1 cellular context compared by ENCODE assay signal in genomic region chr3:119795849-119796248, GRCh38.
TF ChIP-seq lines count a peak whose summit lies in the region.

No MANE protein-coding gene starts in this region.

TF ChIP-seq in HepG2, 621 proteins besides CTCF, POLR2A, EP300 and RAD21 (continued from another document and continues in another):
- TF ChIP-seq ZNF710 (CRISPR knock-in tag; IDR thresholded peaks at IDR 0.05; ENCODE audit: borderline replicate concordance) = peak; percentile 71; the same call in 1 of the 2 replicates
- TF ChIP-seq TEAD2 (CRISPR knock-in tag; IDR thresholded peaks at IDR 0.05) = no peak
- TF ChIP-seq MLX (CRISPR knock-in tag; IDR thresholded peaks at IDR 0.05) = no peak
- TF ChIP-seq FOXA1 (IDR thresholded peaks at IDR 0.05) = no peak
- TF ChIP-seq FOXA1 (CRISPR knock-in tag; IDR thresholded peaks at IDR 0.05) = peak; percentile 32; the same call in 1 of the 2 replicates
- peak; percentile 9; the same call in 1 of the 2 replicates for TF ChIP-seq SAP130 (CRISPR knock-in tag; IDR thresholded peaks at IDR 0.05; ENCODE audit: low read depth)
- TF ChIP-seq HOXA3 (CRISPR knock-in tag; IDR thresholded peaks at IDR 0.05) = peak; percentile 22; the same call in 1 of the 2 replicates
- TF ChIP-seq SP5 (CRISPR knock-in tag; IDR thresholded peaks at IDR 0.05; ENCODE audit: borderline replicate concordance, low read depth) = peak; percentile 51; the same call in 1 of the 2 replicates
- TF ChIP-seq KDM5A (IDR thresholded peaks at IDR 0.05; ENCODE audit: borderline replicate concordance, low read length) = no peak
- TF ChIP-seq REL (CRISPR knock-in tag; conservative IDR thresholded peaks at IDR 0.05) = no peak
- no peak for TF ChIP-seq TCF7L2 (IDR thresholded peaks at IDR 0.05; ENCODE audit: low read depth, low read length)
- TF ChIP-seq, protein P1, sequence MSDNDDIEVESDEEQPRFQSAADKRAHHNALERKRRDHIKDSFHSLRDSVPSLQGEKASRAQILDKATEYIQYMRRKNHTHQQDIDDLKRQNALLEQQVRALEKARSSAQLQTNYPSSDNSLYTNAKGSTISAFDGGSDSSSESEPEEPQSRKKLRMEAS (IDR thresholded peaks at IDR 0.05) = 0 out of 2 replicates have a peak, but pooled peaks have one; percentile 14
- TF ChIP-seq ZNF18 (CRISPR knock-in tag; IDR thresholded peaks at IDR 0.05; ENCODE audit: insufficient replicate concordance) = no peak
- no peak for TF ChIP-seq ZNF543 (CRISPR knock-in tag; IDR thresholded peaks at IDR 0.05)
- TF ChIP-seq ZNF687 (CRISPR knock-in tag; IDR thresholded peaks at IDR 0.05) = no peak
- TF ChIP-seq FOXO1 (CRISPR knock-in tag; IDR thresholded peaks at IDR 0.05) = peak; percentile 25; the same call in 1 of the 2 replicates
- no peak for TF ChIP-seq NR2F6 (IDR thresholded peaks at IDR 0.05)
- no peak for TF ChIP-seq NR2F6 (CRISPR knock-in tag; IDR thresholded peaks at IDR 0.05)
- no peak for TF ChIP-seq PAX8 (CRISPR knock-in tag; IDR thresholded peaks at IDR 0.05; ENCODE audit: borderline replicate concordance)
- TF ChIP-seq ZNF205 (CRISPR knock-in tag; IDR thresholded peaks at IDR 0.05) = 0 out of 2 replicates have a peak, but pooled peaks have one; percentile 35
- TF ChIP-seq HNF4A (CRISPR knock-in tag; IDR thresholded peaks at IDR 0.05) = peak; percentile 95
- peak; percentile 15; the same call in 1 of the 2 replicates for TF ChIP-seq CREM (IDR thresholded peaks at IDR 0.05)
- no peak for TF ChIP-seq CREM (CRISPR knock-in tag; IDR thresholded peaks at IDR 0.05)
- TF ChIP-seq ZNF44 (CRISPR knock-in tag; IDR thresholded peaks at IDR 0.05) = no peak
- no peak for TF ChIP-seq ZZZ3 (CRISPR knock-in tag; IDR thresholded peaks at IDR 0.05; ENCODE audit: borderline replicate concordance)
- TF ChIP-seq ZNF878 (CRISPR knock-in tag; IDR thresholded peaks at IDR 0.05) = no peak
- peak; percentile 39; the same call in 1 of the 2 replicates for TF ChIP-seq NCOA2 (CRISPR knock-in tag; IDR thresholded peaks at IDR 0.05)
- TF ChIP-seq SOX13 (IDR thresholded peaks at IDR 0.05) = 0 out of 2 replicates have a peak, but pooled peaks have one; percentile 6
- peak in 1 of 2 experiments; percentile 72; a peak in 2 of 4 replicates for TF ChIP-seq SOX13 (CRISPR knock-in tag; conservative IDR thresholded peaks at IDR 0.05 in 1 of 2, IDR thresholded peaks at IDR 0.05 in 1 of 2)
- no peak for TF ChIP-seq FOXP1 (IDR thresholded peaks at IDR 0.05)
- peak; percentile 59; the same call in 1 of the 2 replicates for TF ChIP-seq FOXP1 (CRISPR knock-in tag; IDR thresholded peaks at IDR 0.05)
- no peak for TF ChIP-seq ZNF251 (CRISPR knock-in tag; IDR thresholded peaks at IDR 0.05)
- no peak for TF ChIP-seq KLF6 (CRISPR knock-in tag; IDR thresholded peaks at IDR 0.05)
- TF ChIP-seq TBP (CRISPR knock-in tag; IDR thresholded peaks at IDR 0.05) = no peak
- no peak for TF ChIP-seq ZBTB38 (CRISPR knock-in tag; IDR thresholded peaks at IDR 0.05)
- TF ChIP-seq CHD4 (IDR thresholded peaks at IDR 0.05; ENCODE audit: borderline replicate concordance, low read length) = 0 out of 2 replicates have a peak, but pooled peaks have one; percentile 17
- TF ChIP-seq ATM (IDR thresholded peaks at IDR 0.05; ENCODE audit: borderline replicate concordance) = no peak
- peak; percentile 52; the same call in 1 of the 2 replicates for TF ChIP-seq FOXP4 (CRISPR knock-in tag; IDR thresholded peaks at IDR 0.05)
- no peak for TF ChIP-seq SOX6 (IDR thresholded peaks at IDR 0.05)
- TF ChIP-seq SOX6 (CRISPR knock-in tag; IDR thresholded peaks at IDR 0.05) = peak; percentile 55
- 0 out of 2 replicates have a peak, but pooled peaks have one; percentile 18 for TF ChIP-seq PITX1 (CRISPR knock-in tag; IDR thresholded peaks at IDR 0.05)
- 0 out of 2 replicates have a peak, but pooled peaks have one; percentile 23 for TF ChIP-seq MEF2D (CRISPR knock-in tag; IDR thresholded peaks at IDR 0.05)
- peak; percentile 20; the same call in 1 of the 2 replicates for TF ChIP-seq TBX2 (CRISPR knock-in tag; IDR thresholded peaks at IDR 0.05; ENCODE audit: borderline replicate concordance)
- no peak for TF ChIP-seq HOXD1 (CRISPR knock-in tag; IDR thresholded peaks at IDR 0.05)
- peak; percentile 53; the same call in 1 of the 2 replicates for TF ChIP-seq KDM6A (CRISPR knock-in tag; IDR thresholded peaks at IDR 0.05; ENCODE audit: low read depth)
- TF ChIP-seq ZNF264 (CRISPR knock-in tag; IDR thresholded peaks at IDR 0.05) = 0 out of 2 replicates have a peak, but pooled peaks have one; percentile 44
- peak; percentile 67 for TF ChIP-seq GATAD2A (CRISPR knock-in tag; IDR thresholded peaks at IDR 0.05)
- TF ChIP-seq HMG20A (CRISPR knock-in tag; IDR thresholded peaks at IDR 0.05; ENCODE audit: borderline replicate concordance) = peak; percentile 50
- no peak for TF ChIP-seq ONECUT2 (CRISPR knock-in tag; IDR thresholded peaks at IDR 0.05)
- TF ChIP-seq MIER3 (CRISPR knock-in tag; IDR thresholded peaks at IDR 0.05; ENCODE audit: borderline replicate concordance) = peak; percentile 6; the same call in 1 of the 2 replicates
- peak; percentile 58; the same call in 1 of the 2 replicates for TF ChIP-seq NCOR1 (IDR thresholded peaks at IDR 0.05; ENCODE audit: borderline replicate concordance, low read length)
- TF ChIP-seq ZFP36L2 (CRISPR knock-in tag; IDR thresholded peaks at IDR 0.05) = no peak
- TF ChIP-seq TCF7 (IDR thresholded peaks at IDR 0.05; ENCODE audit: low read depth) = no peak
- peak; percentile 33; the same call in 1 of the 2 replicates for TF ChIP-seq HDAC1 (CRISPR knock-in tag; IDR thresholded peaks at IDR 0.05)
- TF ChIP-seq HNF4G (IDR thresholded peaks at IDR 0.05; ENCODE audit: borderline replicate concordance, low read depth, low read length) = peak; percentile 94
- TF ChIP-seq HNF4G (CRISPR knock-in tag; IDR thresholded peaks at IDR 0.05; ENCODE audit: borderline replicate concordance, low read depth) = no peak
- TF ChIP-seq, protein P2, sequence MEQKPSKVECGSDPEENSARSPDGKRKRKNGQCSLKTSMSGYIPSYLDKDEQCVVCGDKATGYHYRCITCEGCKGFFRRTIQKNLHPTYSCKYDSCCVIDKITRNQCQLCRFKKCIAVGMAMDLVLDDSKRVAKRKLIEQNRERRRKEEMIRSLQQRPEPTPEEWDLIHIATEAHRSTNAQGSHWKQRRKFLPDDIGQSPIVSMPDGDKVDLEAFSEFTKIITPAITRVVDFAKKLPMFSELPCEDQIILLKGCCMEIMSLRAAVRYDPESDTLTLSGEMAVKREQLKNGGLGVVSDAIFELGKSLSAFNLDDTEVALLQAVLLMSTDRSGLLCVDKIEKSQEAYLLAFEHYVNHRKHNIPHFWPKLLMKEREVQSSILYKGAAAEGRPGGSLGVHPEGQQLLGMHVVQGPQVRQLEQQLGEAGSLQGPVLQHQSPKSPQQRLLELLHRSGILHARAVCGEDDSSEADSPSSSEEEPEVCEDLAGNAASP (CRISPR knock-in tag; IDR thresholded peaks at IDR 0.05; ENCODE audit: borderline replicate concordance) = 0 out of 2 replicates have a peak, but pooled peaks have one; percentile 11
- TF ChIP-seq NONO (IDR thresholded peaks at IDR 0.05) = no peak
- TF ChIP-seq NONO (CRISPR knock-in tag; conservative IDR thresholded peaks at IDR 0.05) = 0 out of 2 replicates have a peak, but pooled peaks have one; percentile 55
- peak; percentile 65 for TF ChIP-seq FOSL2 (CRISPR knock-in tag; IDR thresholded peaks at IDR 0.05)
- TF ChIP-seq, protein P3, sequence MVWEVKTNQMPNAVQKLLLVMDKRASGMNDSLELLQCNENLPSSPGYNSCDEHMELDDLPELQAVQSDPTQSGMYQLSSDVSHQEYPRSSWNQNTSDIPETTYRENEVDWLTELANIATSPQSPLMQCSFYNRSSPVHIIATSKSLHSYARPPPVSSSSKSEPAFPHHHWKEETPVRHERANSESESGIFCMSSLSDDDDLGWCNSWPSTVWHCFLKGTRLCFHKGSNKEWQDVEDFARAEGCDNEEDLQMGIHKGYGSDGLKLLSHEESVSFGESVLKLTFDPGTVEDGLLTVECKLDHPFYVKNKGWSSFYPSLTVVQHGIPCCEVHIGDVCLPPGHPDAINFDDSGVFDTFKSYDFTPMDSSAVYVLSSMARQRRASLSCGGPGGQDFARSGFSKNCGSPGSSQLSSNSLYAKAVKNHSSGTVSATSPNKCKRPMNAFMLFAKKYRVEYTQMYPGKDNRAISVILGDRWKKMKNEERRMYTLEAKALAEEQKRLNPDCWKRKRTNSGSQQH (CRISPR knock-in tag; IDR thresholded peaks at IDR 0.05; ENCODE audit: low read depth) = no peak
- no peak for TF ChIP-seq CCDC6 (CRISPR knock-in tag; IDR thresholded peaks at IDR 0.05)
